In the genomic region with DNA sequence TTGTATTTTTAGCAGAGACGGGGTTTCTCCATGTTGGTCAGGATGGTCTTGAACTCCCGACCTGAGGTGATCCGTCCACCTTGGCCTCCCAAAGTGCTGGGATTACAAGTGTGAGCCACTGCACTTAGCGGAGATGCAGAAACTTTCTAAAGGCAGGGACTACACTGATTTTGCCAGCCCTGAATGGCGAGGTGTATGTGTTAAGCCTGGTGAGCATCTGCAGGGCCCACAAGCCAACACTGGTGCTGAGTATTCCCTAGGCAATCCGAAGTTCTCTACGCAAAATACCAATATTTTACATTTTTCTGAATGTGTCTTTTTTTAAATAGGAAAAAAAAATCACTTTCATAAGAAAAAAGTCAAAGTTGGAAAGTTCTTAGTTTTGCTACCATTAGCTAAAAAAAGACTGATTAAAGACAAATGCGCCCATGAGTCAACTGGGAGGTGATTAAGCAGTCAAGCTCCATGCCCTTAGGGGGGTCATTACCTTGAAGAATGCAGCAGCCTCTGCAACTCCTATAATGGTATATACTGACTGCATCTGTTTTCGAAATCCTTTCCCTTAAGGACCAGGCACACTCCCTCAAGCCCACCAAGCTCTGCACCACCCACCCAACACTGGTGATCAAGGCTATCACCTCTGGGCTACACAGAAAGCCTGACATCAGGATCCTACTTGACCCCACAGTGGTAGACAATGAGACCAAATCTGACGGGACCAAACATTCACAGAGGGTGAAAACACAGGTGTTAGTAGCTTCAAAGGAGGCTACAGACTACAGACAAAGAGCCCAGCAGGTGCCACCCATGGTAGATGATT, we compare ENCODE assay signal across 14 cellular contexts.
DNase-seq lines count a peak whose midpoint lies in the region; ATAC-seq and TF ChIP-seq lines count a peak whose summit lies in the region.
"Had no signal": no experiment of that assay in that cellular context is flagged by ENCODE, and none has a peak within 500 bp of the region (broad histone marks: within the 10 kb centered on the region; RNA-seq: fewer than 3 reads in every experiment).

No MANE protein-coding gene starts in this region.

- H3K9ac ChIP-seq in mesenchymal stem cell (ENCODE audit: low read length): no peak overlapping the region

- no peak overlapping the region for H2BK12ac ChIP-seq in mesenchymal stem cell (ENCODE audit: low read length in 2 of 2)

- H3K4me3 ChIP-seq in MG63 (no peak overlapping the region), mesenchymal stem cell (ENCODE audit: insufficient read depth in 1 of 2, low read depth in 1 of 2, low read length in 2 of 2) (no peak overlapping the region), ovary (no peak overlapping the region)
- H3K4me3 ChIP-seq: left lung, uterus had no signal

- no peak overlapping the region for H2BK120ac ChIP-seq in mesenchymal stem cell (ENCODE audit: low read depth, low read length)

- H3K9me3 ChIP-seq in MG63 (peaks cover 18% of the 10 kb centered on the region), mesenchymal stem cell (ENCODE audit: control insufficient read depth, low read length) (no peaks in the 10 kb centered on the region), ovary (no peaks in the 10 kb centered on the region)
- H3K9me3 ChIP-seq: left lung, uterus had no signal

- H2BK15ac ChIP-seq in mesenchymal stem cell (ENCODE audit: low read depth, poor library complexity, severe bottlenecking): no peak overlapping the region

- H3K14ac ChIP-seq in mesenchymal stem cell (ENCODE audit: low read length in 2 of 2): no peak overlapping the region

- no peak overlapping the region for H2AFZ ChIP-seq in mesenchymal stem cell (ENCODE audit: low read depth, low read length)

- peak; percentile 95 for DNase-seq in EH (ENCODE audit: low read depth)
- peak; percentile 88 for DNase-seq in MG63
- peak; percentile 24 for DNase-seq in dedifferentiated amniotic fluid mesenchymal stem cell (ENCODE audit: extremely low spot score)
- peak; percentile 35 for DNase-seq in mesenchymal stem cell
- no peak for DNase-seq in ovary
- DNase-seq in stimulated activated CD8-positive, alpha-beta memory T cell treated with anti-CD3 and anti-CD28 coated beads, Interleukin-4, amount 100 ng/mL, for 48 hours: no peak
- DNase-seq in caudate nucleus (lab: John Stamatoyannopoulos, UW): no peak
- DNase-seq: activated CD4-positive, CD25-positive, alpha-beta regulatory T cell treated with anti-CD3 and anti-CD28 coated beads, Interleukin-2, amount 50 U/mL, for 72 hours; activated naive CD8-positive, alpha-beta T cell treated with anti-CD3 and anti-CD28 coated beads, Interleukin-2, amount 10 ng/mL, durations not matched to agents 7 days and 5 days; CD4-positive, CD25-positive, alpha-beta regulatory T cell; left lung; naive B cell; uterus had no signal

- no peak overlapping the region for H2BK5ac ChIP-seq in mesenchymal stem cell (ENCODE audit: low read depth, low read length, poor library complexity, severe bottlenecking)

- H3K36me3 ChIP-seq in MG63 (no peaks in the 10 kb centered on the region), mesenchymal stem cell (ENCODE audit: control insufficient read depth in 1 of 2, insufficient read depth in 2 of 2, low read depth in 1 of 2, low read length in 2 of 2) (no peaks in the 10 kb centered on the region), ovary (no peaks in the 10 kb centered on the region)
- H3K36me3 ChIP-seq: left lung, uterus had no signal

- no peak for TF ChIP-seq CTCF in ovary (IDR thresholded peaks at IDR 0.05)

- no peak overlapping the region for H4K8ac ChIP-seq in mesenchymal stem cell (ENCODE audit: low read length)

- no peak for TF ChIP-seq EP300 in ovary (IDR thresholded peaks at IDR 0.05)

- peak overlapping the region in 1 of 2 experiments; percentile 37 for H3K18ac ChIP-seq in mesenchymal stem cell (ENCODE audit: low read depth in 1 of 2, low read length in 2 of 2)

- H3K79me1 ChIP-seq in mesenchymal stem cell (replicated peaks; ENCODE audit: low read length, poor library complexity, severe bottlenecking): no peaks in the 10 kb centered on the region

- H2AK5ac ChIP-seq in mesenchymal stem cell (ENCODE audit: low read length, severe bottlenecking): peak overlapping the region; percentile 4

- H3K4ac ChIP-seq in mesenchymal stem cell (ENCODE audit: low read depth in 1 of 2, low read length in 2 of 2): no peak overlapping the region

- no peak overlapping the region for H4K91ac ChIP-seq in mesenchymal stem cell (ENCODE audit: low read length)

- no peak overlapping the region for H3K4me2 ChIP-seq in mesenchymal stem cell (ENCODE audit: low read length, poor library complexity, severe bottlenecking)

- H3K27ac ChIP-seq in mesenchymal stem cell (ENCODE audit: low read length, poor library complexity, severe bottlenecking) (no peak overlapping the region), ovary (no peak overlapping the region), caudate nucleus (ENCODE audit: low read depth, low read length) (no peak overlapping the region)
- H3K27ac ChIP-seq: left lung, uterus had no signal

- H3K23ac ChIP-seq in mesenchymal stem cell (ENCODE audit: low read length in 2 of 2): no peak overlapping the region

- intact Hi-C loops in ovary (cut with DNase I): loop anchor here in 1 of 4 donors (1.0 kb wide), 1 partner anchor 32 kb away; no protein-coding TSS in a partner anchor

- 87% methylated on average over 8 of the region's 10 CpGs for WGBS in mesenchymal stem cell
- WGBS in ovary, 3 donors: 86 to 94% (median 93%) methylated on average over 10 of the region's 10 CpGs

- TF ChIP-seq POLR2A in ovary (IDR thresholded peaks at IDR 0.05): no peak

- H3K4me1 ChIP-seq in mesenchymal stem cell (ENCODE audit: control insufficient read depth, insufficient read depth, low read depth, low read length) (peaks cover 15% of the 10 kb centered on the region), ovary (ENCODE audit: insufficient read depth) (no peaks in the 10 kb centered on the region)
- H3K4me1 ChIP-seq: uterus had no signal

- no peaks in the 10 kb centered on the region for H3K27me3 ChIP-seq in MG63
- H3K27me3 ChIP-seq in mesenchymal stem cell (ENCODE audit: control insufficient read depth in 1 of 2, insufficient read depth in 1 of 2, low read length in 2 of 2): no peaks in the 10 kb centered on the region
- no peaks in the 10 kb centered on the region for H3K27me3 ChIP-seq in ovary
- H3K27me3 ChIP-seq: left lung, uterus had no signal

- ATAC-seq in HG03521 (IDR thresholded peaks at IDR 0.05; ENCODE audit: unreplicated experiment): no peak

Comparison
In these comparisons a context has a peak if more than half of its experiments do, and no peak if none do; other contexts are left out.
1. DNase-seq: peak in EH (single experiment), MG63 (single experiment), dedifferentiated amniotic fluid mesenchymal stem cell (single experiment) and mesenchymal stem cell (single experiment); none in ovary (0 of 5), stimulated activated CD8-positive, alpha-beta memory T cell treated with anti-CD3 and anti-CD28 coated beads, Interleukin-4, amount 100 ng/mL, for 48 hours (single experiment) and caudate nucleus (0 of 61).